30 cellular contexts compared by ENCODE assay signal in genomic region chr5:1357946-1358725, GRCh38.
"Had no signal": no experiment of that assay in that cellular context is flagged by ENCODE, and none has a peak within 500 bp of the region (broad histone marks: within the 10 kb centered on the region; RNA-seq: fewer than 3 reads in every experiment).

No MANE protein-coding gene starts in this region.

- H3K4me2 ChIP-seq: SK-N-SH had no signal

- H3K4me3 Mint-ChIP-seq: activated CD8-positive, alpha-beta T cell treated with anti-CD3 and anti-CD28 coated beads for 36 hours; activated naive CD4-positive, alpha-beta T cell treated with anti-CD3 and anti-CD28 coated beads, Interleukin-2, amount 50 U/mL, for 24 hours; activated naive CD8-positive, alpha-beta T cell treated with anti-CD3 and anti-CD28 coated beads, Interleukin-2, amount 10 ng/mL, durations not matched to agents 7 days and 5 days; activated T-cell treated with anti-CD3 and anti-CD28 coated beads, Interleukin-2, amount 50 U/mL, for 24 hours; T-cell had no signal

- H3K4me1 Mint-ChIP-seq: activated naive CD4-positive, alpha-beta T cell treated with anti-CD3 and anti-CD28 coated beads, Interleukin-2, amount 50 U/mL, for 24 hours; activated naive CD8-positive, alpha-beta T cell treated with anti-CD3 and anti-CD28 coated beads, Interleukin-2, amount 10 ng/mL, durations not matched to agents 7 days and 5 days; T-cell had no signal

- H3K4me1 ChIP-seq: ascending aorta, SJSA1 had no signal

- H3K27me3 ChIP-seq: ascending aorta had no signal

- ATAC-seq: activated CD8-positive, alpha-beta T cell treated with anti-CD3 and anti-CD28 coated beads for 36 hours; T-cell had no signal

- DNase-seq: activated CD4-positive, alpha-beta T cell treated with anti-CD3 and anti-CD28 coated beads for 1 hour; activated CD4-positive, alpha-beta T cell treated with anti-CD3 and anti-CD28 coated beads for 48 hours; activated CD4-positive, alpha-beta T cell treated with anti-CD3 and anti-CD28 coated beads, Interleukin-2, amount 50 U/mL, for 4 hours; activated CD4-positive, CD25-positive, alpha-beta regulatory T cell; activated CD8-positive, alpha-beta T cell treated with anti-CD3 and anti-CD28 coated beads for 36 hours; activated gamma-delta T cell; activated naive CD4-positive, alpha-beta T cell treated with Interleukin-2 at 50 U/mL for 16 hours; activated naive CD8-positive, alpha-beta T cell treated with anti-CD3 and anti-CD28 coated beads, Interleukin-2, amount 10 ng/mL, durations not matched to agents 7 days and 5 days; activated T-cell treated with anti-CD3 and anti-CD28 coated beads, Interleukin-2, amount 50 U/mL, for 24 hours; amygdala; Kasumi-1; KG1; MG63; NCI-H1048; NCI-H146; NCI-H1930; NCI-H2081 treated with DMSO at 0.1 percent for 48 hours; NCI-H226; NCI-H524 treated with DMSO at 0.1 percent for 48 hours; SHP77 treated with DMSO at 0.1 percent for 48 hours; SK-N-SH; T-cell; T-helper 2 cell; T-helper 9 cell; WERI-Rb-1 had no signal

- H3K27ac Mint-ChIP-seq: activated CD8-positive, alpha-beta T cell treated with anti-CD3 and anti-CD28 coated beads for 36 hours; activated naive CD4-positive, alpha-beta T cell treated with anti-CD3 and anti-CD28 coated beads, Interleukin-2, amount 50 U/mL, for 24 hours; activated naive CD8-positive, alpha-beta T cell treated with anti-CD3 and anti-CD28 coated beads, Interleukin-2, amount 10 ng/mL, durations not matched to agents 7 days and 5 days; activated T-cell treated with anti-CD3 and anti-CD28 coated beads, Interleukin-2, amount 50 U/mL, for 24 hours; activated T-helper 2 cell treated with anti-CD3 and anti-CD28 coated beads, Interferon-gamma antibody, Interleukin-2, Interleukin-4, amounts not matched to agents 10 μg/mL and 5 μg/mL and 100 μg/mL, durations not matched to agents 14 hours and 24 hours and 36 hours; T-cell had no signal

- H3K27ac ChIP-seq: ascending aorta, cardiac muscle cell, SJSA1, WERI-Rb-1 had no signal

- H3K9ac ChIP-seq: SK-N-SH had no signal

- H3K36me3 ChIP-seq: ascending aorta, cardiac muscle cell, MG63, SJSA1, WERI-Rb-1 had no signal

- H3K9me3 Mint-ChIP-seq: activated CD8-positive, alpha-beta T cell treated with anti-CD3 and anti-CD28 coated beads for 36 hours; activated naive CD4-positive, alpha-beta T cell treated with anti-CD3 and anti-CD28 coated beads, Interleukin-2, amount 50 U/mL, for 24 hours; activated naive CD8-positive, alpha-beta T cell treated with anti-CD3 and anti-CD28 coated beads, Interleukin-2, amount 10 ng/mL, durations not matched to agents 7 days and 5 days; activated T-cell treated with anti-CD3 and anti-CD28 coated beads, Interleukin-2, amount 50 U/mL, for 24 hours; activated T-helper 2 cell treated with anti-CD3 and anti-CD28 coated beads, Interferon-gamma antibody, Interleukin-2, Interleukin-4, amounts not matched to agents 10 μg/mL and 5 μg/mL and 100 μg/mL, durations not matched to agents 14 hours and 24 hours and 36 hours; T-cell had no signal

- H3K4me3 ChIP-seq: ascending aorta, cardiac muscle cell, MG63, SJSA1 had no signal

- H3K9me3 ChIP-seq: ascending aorta, MG63, SJSA1, SK-N-SH had no signal

- H3K36me3 Mint-ChIP-seq: activated naive CD4-positive, alpha-beta T cell treated with anti-CD3 and anti-CD28 coated beads, Interleukin-2, amount 50 U/mL, for 24 hours; activated naive CD8-positive, alpha-beta T cell treated with anti-CD3 and anti-CD28 coated beads, Interleukin-2, amount 10 ng/mL, durations not matched to agents 7 days and 5 days; T-cell had no signal
